ENCODE assay signal across 1 cellular context in genomic region chr3:166425900-166426611, GRCh38.
TF ChIP-seq lines count a peak whose summit lies in the region.

No MANE protein-coding gene starts in this region.

TF ChIP-seq in HCT116, 20 proteins besides CTCF, POLR2A, EP300 and RAD21 (continued from another document):
- TF ChIP-seq ZBTB33 (IDR thresholded peaks at IDR 0.05; ENCODE audit: extremely low read depth, insufficient replicate concordance, low read length) = no peak
- no peak for TF ChIP-seq JUND (IDR thresholded peaks at IDR 0.05)
- no peak for TF ChIP-seq CEBPB (IDR thresholded peaks at IDR 0.05; ENCODE audit: low read depth)
- no peak for TF ChIP-seq SP1 (IDR thresholded peaks at IDR 0.05; ENCODE audit: low read depth)
- TF ChIP-seq MAX (IDR thresholded peaks at IDR 0.05) = no peak
- no peak for TF ChIP-seq ZNF274 (IDR thresholded peaks at IDR 0.05; ENCODE audit: low read depth, low read length)
- no peak for TF ChIP-seq EZH2 (IDR thresholded peaks at IDR 0.05)
- TF ChIP-seq EZH2phosphoT487 (IDR thresholded peaks at IDR 0.05; ENCODE audit: borderline replicate concordance) = no peak
- no peak for TF ChIP-seq YY1 (IDR thresholded peaks at IDR 0.05; ENCODE audit: extremely low read depth, insufficient replicate concordance, low read depth, low read length)
- TF ChIP-seq EGR1 (IDR thresholded peaks at IDR 0.05; ENCODE audit: low read depth) = no peak
- TF ChIP-seq POLR2AphosphoS5 (IDR thresholded peaks at IDR 0.05; ENCODE audit: low read depth, low read length) = no peak
TF ChIP-seq in HCT116: peak in this region for 0.
